In genomic region chr2:219618733-219619122, GRCh38 we compare ENCODE assay signal across 12 cellular contexts. TPM values are rescaled to one million over a fixed set of nuclear protein-coding genes. Genes with fewer than 3 reads are reported as not detected.
DNase-seq lines count a peak whose midpoint lies in the region; ATAC-seq and TF ChIP-seq lines count a peak whose summit lies in the region.
"Had no signal": no experiment of that assay in that cellular context is flagged by ENCODE, and none has a peak within 500 bp of the region (broad histone marks: within the 10 kb centered on the region; RNA-seq: fewer than 3 reads in every experiment).

No MANE protein-coding gene starts in this region.

- ATAC-seq in heart right ventricle: no peak
- ATAC-seq in left ventricle myocardium superior: no peak
- peak; percentile 33 for ATAC-seq in body of pancreas
- peak; percentile 38 for ATAC-seq in left lobe of liver
- ATAC-seq: CD8-positive, alpha-beta T cell had no signal

- DNase-seq in heart right ventricle: no peak
- DNase-seq in left ventricle myocardium superior: no peak
- no peak for DNase-seq in body of pancreas
- DNase-seq in left lobe of liver (ENCODE audit: low spot score): no peak
- no peak for DNase-seq in hippocampal formation (lab: John Stamatoyannopoulos, UW)
- no peak for DNase-seq in HFFc6
- DNase-seq in NCI-H1048 (lab: John Stamatoyannopoulos, UW): no peak
- DNase-seq: CD8-positive, alpha-beta T cell; COR-L47; HCEC 1CT had no signal

- H3K4me1 Mint-ChIP-seq in HFFc6 (ENCODE audit: low read depth): no peaks in the 10 kb centered on the region

- intact Hi-C loops in heart right ventricle (cut with DNase I) (no loop called here), left ventricle myocardium superior (cut with micrococcal nuclease) (no loop called here), body of pancreas (cut with DNase I) (no loop called here)

- H3K36me3 Mint-ChIP-seq in HFFc6 (ENCODE audit: low read depth): peaks cover 19% of the 10 kb centered on the region

- no peak overlapping the region for H3K4me3 Mint-ChIP-seq in HFFc6
- H3K4me3 Mint-ChIP-seq: CD14-positive monocyte; CD8-positive, alpha-beta T cell had no signal

- no peak overlapping the region for H3K27ac Mint-ChIP-seq in HFFc6
- H3K27ac Mint-ChIP-seq: CD8-positive, alpha-beta T cell had no signal

- TF ChIP-seq CTCF in heart right ventricle (IDR thresholded peaks at IDR 0.05): no peak
- TF ChIP-seq CTCF in body of pancreas (IDR thresholded peaks at IDR 0.05): no peak
- no peak for TF ChIP-seq CTCF in HFFc6 (IDR thresholded peaks at IDR 0.05)

- peaks cover 5% of the 10 kb centered on the region for H3K27me3 Mint-ChIP-seq in HFFc6 (ENCODE audit: insufficient read depth)

- H3K27me3 ChIP-seq in heart right ventricle (no peaks in the 10 kb centered on the region), body of pancreas (no peaks in the 10 kb centered on the region)

- no peaks in the 10 kb centered on the region for H3K9me3 ChIP-seq in heart right ventricle
- no peaks in the 10 kb centered on the region for H3K9me3 ChIP-seq in body of pancreas

- TF ChIP-seq POLR2A in body of pancreas (IDR thresholded peaks at IDR 0.05): no peak

- H3K9me3 Mint-ChIP-seq in HFFc6: no peaks in the 10 kb centered on the region
- H3K9me3 Mint-ChIP-seq: CD14-positive monocyte; CD8-positive, alpha-beta T cell had no signal

- no peak overlapping the region for H3K4me3 ChIP-seq in heart right ventricle
- H3K4me3 ChIP-seq in body of pancreas: no peak overlapping the region

- peaks cover 0 to 28% (median 0%) of the 10 kb centered on the region in 9 donors for H3K36me3 ChIP-seq in heart right ventricle
- H3K36me3 ChIP-seq in body of pancreas (replicated peaks in 1 of 2; ENCODE audit: insufficient read depth in 1 of 2, low read depth in 2 of 2): peaks cover 0 to 2% of the 10 kb centered on the region in 2 donors

- H3K27ac ChIP-seq in heart right ventricle: peak overlapping the region in 8 of 10 donors; percentile 7 to 79 (median 24)
- H3K27ac ChIP-seq in body of pancreas: no peak overlapping the region

- WGBS in heart right ventricle, 2 donors: 75 to 86% methylated on average over 3 of the region's 3 CpGs
- WGBS in body of pancreas, 2 donors: 44 to 52% methylated on average over 3 of the region's 3 CpGs

- H3K4me1 ChIP-seq in heart right ventricle (peaks cover 3 to 62% (median 27%) of the 10 kb centered on the region in 9 donors), body of pancreas (peaks cover 8% of the 10 kb centered on the region)

RNA-seq across cellular contexts. Expression of gene SLC4A3, which starts 8.7 kb away (rescaled TPM):
- 100 to 1,000 TPM; 339 to 671 (median 422) TPM for total RNA-seq in heart right ventricle
- 100 to 1,000 TPM; 197 to 341 TPM for polyA plus RNA-seq in heart right ventricle
- 456 TPM for total RNA-seq in left ventricle myocardium superior
- 10 to 100 TPM in 1 of 2 donors, 1 to 10 TPM in 1; 2.6 to 10.9 TPM for total RNA-seq in body of pancreas
- 0.20 TPM for total RNA-seq in left lobe of liver
- 10 to 100 TPM in 1 of 6 experiments, 1 to 10 TPM in 5; 3.7 to 13.5 (median 4.3) TPM for total RNA-seq in HFFc6 (2021; fragmentation: NEBNext Ultra II Directional; extraction: Animal tissue kit (Norgen Biotek cat#: 25700))
- total RNA-seq: CD8-positive, alpha-beta T cell had no signal
- polyA plus RNA-seq: CD14-positive monocyte had no signal

RNA-seq across cellular contexts. Expression of gene STK11IP, which starts 21.1 kb away (rescaled TPM):
- total RNA-seq in heart right ventricle: 10 to 100 TPM in 8 of 10 donors, 1 to 10 TPM in 2; 7.2 to 18.2 (median 12.9) TPM
- polyA plus RNA-seq in heart right ventricle: 10 to 100 TPM; 15.4 to 27.4 TPM
- 14.0 TPM for total RNA-seq in left ventricle myocardium superior
- 10 to 100 TPM in 1 of 2 donors, 1 to 10 TPM in 1; 9.6 to 18.1 TPM for total RNA-seq in body of pancreas
- 7.7 TPM for total RNA-seq in left lobe of liver
- 10 to 100 TPM; 17.4 to 21.5 (median 18.9) TPM for total RNA-seq in HFFc6 (2021; fragmentation: NEBNext Ultra II Directional; extraction: Animal tissue kit (Norgen Biotek cat#: 25700))

RNA-seq across cellular contexts. Expression of gene INHA, which starts 46.6 kb away (rescaled TPM):
- 1 to 10 TPM; 1.1 to 4.2 (median 2.5) TPM for total RNA-seq in heart right ventricle
- 10 to 100 TPM in 1 of 2 donors, 1 to 10 TPM in 1; 4.0 to 22.1 TPM for polyA plus RNA-seq in heart right ventricle
- 1.5 TPM for total RNA-seq in left ventricle myocardium superior
- total RNA-seq in body of pancreas: 1 to 10 TPM in 1 of 2 donors, under 1 TPM in 1; 0.66 to 1.6 TPM
- 0.20 TPM for total RNA-seq in left lobe of liver
- under 1 TPM in 5 of 6 experiments, not detected in 1; 0.14 to 0.45 (median 0.25) TPM for total RNA-seq in HFFc6 (2021; fragmentation: NEBNext Ultra II Directional; extraction: Animal tissue kit (Norgen Biotek cat#: 25700))
- total RNA-seq: A673; CD8-positive, alpha-beta T cell had no signal
- polyA plus RNA-seq: CD14-positive monocyte had no signal

RNA-seq across cellular contexts. Expression of gene OBSL1, which starts 47.4 kb away (rescaled TPM):
- total RNA-seq in heart right ventricle: 100 to 1,000 TPM; 161 to 277 (median 171) TPM
- polyA plus RNA-seq in heart right ventricle: 100 to 1,000 TPM; 108 to 310 TPM
- 190 TPM for total RNA-seq in left ventricle myocardium superior
- total RNA-seq in body of pancreas: 100 to 1,000 TPM; 119 to 185 TPM
- total RNA-seq in left lobe of liver: 43.6 TPM
- total RNA-seq in HFFc6 (2021; fragmentation: NEBNext Ultra II Directional; extraction: Animal tissue kit (Norgen Biotek cat#: 25700)): 10 to 100 TPM; 60.0 to 85.2 (median 65.8) TPM
- polyA plus RNA-seq: CD14-positive monocyte had no signal

Comparison
In these comparisons a context has a peak if more than half of its experiments do, and no peak if none do; other contexts are left out.
1. ATAC-seq: peak in body of pancreas (single experiment) and left lobe of liver (single experiment); none in heart right ventricle (0 of 8) and left ventricle myocardium superior (single experiment).
2. H3K27ac ChIP-seq: peak in heart right ventricle (8 of 10); none in body of pancreas (0 of 4).
3. RNA of gene SLC4A3, which starts 8.7 kb away (total RNA-seq): 339 to 671 TPM in heart right ventricle and 456 TPM in left ventricle myocardium superior (single experiment); 2.6 to 10.9 TPM in body of pancreas, 3.7 to 13.5 TPM in HFFc6 and 0.20 TPM in left lobe of liver (single experiment); every median in the first group is over 10 times any median in the second.